ENCODE assay signal across 24 cellular contexts in genomic region chr7:83415840-83416239, GRCh38.
DNase-seq lines count a peak whose midpoint lies in the region; ATAC-seq, FAIRE-seq and TF ChIP-seq lines count a peak whose summit lies in the region.
"Had no signal": no experiment of that assay in that cellular context is flagged by ENCODE, and none has a peak within 500 bp of the region (broad histone marks: within the 10 kb centered on the region; RNA-seq: fewer than 3 reads in every experiment).

No MANE protein-coding gene starts in this region.

- H3K9ac ChIP-seq in HUES64 (ENCODE audit: low read depth, low read length): peak overlapping the region; percentile 53; the same call in 1 of the 2 replicates
- peak overlapping the region; percentile 39; the same call in 1 of the 2 replicates for H3K9ac ChIP-seq in iPS-20b (ENCODE audit: low read depth, low read length)

- no peak for DNase-seq in activated CD8-positive, alpha-beta memory T cell treated with anti-CD3 and anti-CD28 coated beads, Interleukin-2, amount 50 U/mL, for 4 hours
- DNase-seq in posterior cingulate gyrus: no peak
- DNase-seq in COR-L47 (lab: John Stamatoyannopoulos, UW): no peak
- DNase-seq: activated CD4-positive, alpha-beta T cell treated with anti-CD3 and anti-CD28 coated beads for 36 hours; activated naive CD4-positive, alpha-beta T cell treated with anti-CD3 and anti-CD28 coated beads for 36 hours; activated T-cell treated with anti-CD3 and anti-CD28 coated beads, Interleukin-2, amount 50 U/mL, for 72 hours; amniotic stem cell; C1 segment of cervical spinal cord; caudate nucleus; dorsolateral prefrontal cortex; GDM1; NCI-H1092; NCI-H526; retina; SHP77 treated with DMSO at 0.1 percent for 48 hours; stimulated activated CD4-positive, alpha-beta T cell treated with anti-CD3 and anti-CD28 coated beads, Interleukin-2, amount 100 ng/mL, for 48 hours; stimulated activated naive CD4-positive, alpha-beta T cell; testis had no signal

- no peaks in the 10 kb centered on the region for H3K27me3 ChIP-seq in HUES64 (ENCODE audit: insufficient read depth, low read length)
- H3K27me3 ChIP-seq in iPS-20b (ENCODE audit: insufficient read depth, low read length): no peaks in the 10 kb centered on the region
- H3K27me3 ChIP-seq: dorsolateral prefrontal cortex, testis had no signal

- intact Hi-C loops in posterior cingulate gyrus (cut with DNase I): no loop called here

- ATAC-seq in SK-N-SH treated with all-trans-retinoic acid at 6 μM for 48 hours: peak; percentile 71
- no peak for ATAC-seq in GM19035 (IDR thresholded peaks at IDR 0.05; ENCODE audit: unreplicated experiment)
- ATAC-seq: activated CD4-positive, alpha-beta T cell treated with anti-CD3 and anti-CD28 coated beads for 36 hours; activated T-cell treated with anti-CD3 and anti-CD28 coated beads, Interleukin-2, amount 50 U/mL, for 72 hours had no signal

- no peaks in the 10 kb centered on the region for H3K36me3 ChIP-seq in HUES64 (ENCODE audit: insufficient read depth, low read length)
- no peaks in the 10 kb centered on the region for H3K36me3 ChIP-seq in iPS-20b (ENCODE audit: insufficient read depth, low read depth, low read length)

- H3K4me1 ChIP-seq in HUES64 (ENCODE audit: insufficient read depth, low read length) (peaks cover 68% of the 10 kb centered on the region), iPS-20b (ENCODE audit: insufficient read depth, low read length) (peaks cover 30% of the 10 kb centered on the region)
- H3K4me1 ChIP-seq: testis had no signal

- WGBS in HUES64: 43% methylated on average over 2 of the region's 2 CpGs

- peak; percentile 53 for FAIRE-seq in G401.6 (lab: Jason Lieb, UNC)
- FAIRE-seq: keratinocyte had no signal

- H3K27ac ChIP-seq in HUES64 (ENCODE audit: low read depth, low read length) (peak overlapping the region; percentile 68), iPS-20b (ENCODE audit: low read length) (no peak overlapping the region)
- H3K27ac ChIP-seq: dorsolateral prefrontal cortex, testis had no signal

- H3K9me3 ChIP-seq in HUES64 (ENCODE audit: insufficient read depth, low read depth, low read length) (no peaks in the 10 kb centered on the region), iPS-20b (ENCODE audit: insufficient read depth, low read depth, low read length) (no peaks in the 10 kb centered on the region; the same call in 1 of the 2 replicates)
- H3K9me3 ChIP-seq: testis had no signal

- peak overlapping the region; percentile 38 for H3K4me3 ChIP-seq in HUES64 (ENCODE audit: low read length)
- peak overlapping the region; percentile 0; the same call in 1 of the 2 replicates for H3K4me3 ChIP-seq in iPS-20b (ENCODE audit: low read length)
- H3K4me3 ChIP-seq: dorsolateral prefrontal cortex, testis had no signal

TF ChIP-seq in SK-N-SH treated with all-trans-retinoic acid at 6 μM for 48 hours, 23 proteins besides CTCF, POLR2A, EP300 and RAD21:
- TF ChIP-seq ISL1 (CRISPR knock-in tag; IDR thresholded peaks at IDR 0.05): peak; percentile 65
- no peak for TF ChIP-seq POU6F1 (CRISPR knock-in tag; IDR thresholded peaks at IDR 0.05; ENCODE audit: borderline replicate concordance, low read depth)
TF ChIP-seq in SK-N-SH treated with all-trans-retinoic acid at 6 μM for 48 hours: peak in this region for 1.
